In the genomic region with DNA sequence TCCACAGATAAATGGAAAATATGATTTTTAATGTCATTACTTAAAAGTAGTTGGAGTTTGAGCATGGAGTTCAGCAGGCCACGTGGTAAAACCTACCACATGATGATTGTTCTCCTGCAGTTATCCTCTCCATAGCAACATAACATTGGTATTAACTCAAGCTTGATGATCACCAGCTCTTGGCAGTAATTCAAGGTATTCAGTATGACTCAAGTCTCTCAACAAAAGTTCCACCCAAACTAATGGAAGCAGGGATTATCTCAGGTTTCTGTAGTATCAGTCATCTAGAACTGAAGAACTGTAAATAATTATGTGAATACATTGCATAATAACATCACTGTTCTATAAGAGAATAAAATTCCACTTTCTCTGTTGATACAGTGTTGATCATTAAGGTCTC, we compare ENCODE assay signal across 9 cellular contexts. TPM values are rescaled to one million over a fixed set of nuclear protein-coding genes. Genes with fewer than 3 reads are reported as not detected.
A peak's percentile ranks its signal among the peaks of the same experiment; 100 is the strongest.
DNase-seq lines count a peak whose midpoint lies in the region; ATAC-seq and TF ChIP-seq lines count a peak whose summit lies in the region.
"Had no signal": no experiment of that assay in that cellular context is flagged by ENCODE, and none has a peak within 500 bp of the region (broad histone marks: within the 10 kb centered on the region; RNA-seq: fewer than 3 reads in every experiment).

No MANE protein-coding gene starts in this region.

- TF ChIP-seq CTCF in RWPE1 (conservative IDR thresholded peaks at IDR 0.05; ENCODE audit: low read depth): no peak
- TF ChIP-seq CTCF in gastroesophageal sphincter (IDR thresholded peaks at IDR 0.05): no peak

- H3K36me3 ChIP-seq in gastroesophageal sphincter (no peaks in the 10 kb centered on the region), stomach smooth muscle (ENCODE audit: control insufficient read depth in 2 of 2, insufficient read depth in 2 of 2, low read length in 2 of 2) (no peaks in the 10 kb centered on the region)

- no peak for TF ChIP-seq POLR2A in gastroesophageal sphincter (IDR thresholded peaks at IDR 0.05)

- POLR2A ChIA-PET in RWPE1 (lab: Yijun Ruan, JAX; ENCODE audit: low non-redundant PET): no interaction called here
- POLR2A ChIA-PET in activated CD4-positive, alpha-beta memory T cell treated with anti-CD3 and anti-CD28 coated beads for 36 hours (lab: Charles Lee): no interaction called here

- H3K4me3 ChIP-seq in gastroesophageal sphincter: no peak overlapping the region
- no peak overlapping the region for H3K4me3 ChIP-seq in stomach smooth muscle (ENCODE audit: low read length in 2 of 2)

- H3K27me3 Mint-ChIP-seq in activated CD4-positive, alpha-beta memory T cell treated with anti-CD3 and anti-CD28 coated beads for 36 hours: no peaks in the 10 kb centered on the region

- no peak overlapping the region for H3K27ac Mint-ChIP-seq in activated CD4-positive, alpha-beta memory T cell treated with anti-CD3 and anti-CD28 coated beads for 36 hours

- H3K9me3 Mint-ChIP-seq in activated CD4-positive, alpha-beta memory T cell treated with anti-CD3 and anti-CD28 coated beads for 36 hours: no peaks in the 10 kb centered on the region

- H3K36me3 Mint-ChIP-seq in activated CD4-positive, alpha-beta memory T cell treated with anti-CD3 and anti-CD28 coated beads for 36 hours: no peaks in the 10 kb centered on the region

- H3K27ac ChIP-seq in RWPE1: no peak overlapping the region
- H3K27ac ChIP-seq in gastroesophageal sphincter: peak overlapping the region; percentile 13 to 60 (median 43)
- H3K27ac ChIP-seq in stomach smooth muscle (ENCODE audit: low read length): peak overlapping the region; percentile 6

- WGBS in gastroesophageal sphincter (ENCODE audit: low coverage in 1 of 2), 2 donors: 5 to 10% methylated on average over 1 of the region's 1 CpG

- intact Hi-C loops in activated CD4-positive, alpha-beta memory T cell treated with anti-CD3 and anti-CD28 coated beads for 36 hours (cut with micrococcal nuclease): no loop called here

- peak; percentile 81 for ATAC-seq in gastroesophageal sphincter
- ATAC-seq in GM21717 (IDR thresholded peaks at IDR 0.05; ENCODE audit: unreplicated experiment): no peak
- ATAC-seq in HG03159 (IDR thresholded peaks at IDR 0.05; ENCODE audit: unreplicated experiment): no peak

- no peak overlapping the region for H3K9ac ChIP-seq in stomach smooth muscle (ENCODE audit: low read length in 2 of 2)

- no peaks in the 10 kb centered on the region for H3K27me3 ChIP-seq in gastroesophageal sphincter
- no peaks in the 10 kb centered on the region for H3K27me3 ChIP-seq in stomach smooth muscle (ENCODE audit: control insufficient read depth in 1 of 2, insufficient read depth in 2 of 2, low read length in 2 of 2)

- no peak overlapping the region for H3K4me3 Mint-ChIP-seq in activated CD4-positive, alpha-beta memory T cell treated with anti-CD3 and anti-CD28 coated beads for 36 hours

- H3K4me1 Mint-ChIP-seq in activated CD4-positive, alpha-beta memory T cell treated with anti-CD3 and anti-CD28 coated beads for 36 hours (ENCODE audit: low read depth): no peaks in the 10 kb centered on the region

- CTCF ChIA-PET in RWPE1 (lab: Yijun Ruan, JAX): no interaction called here
- CTCF ChIA-PET in activated CD4-positive, alpha-beta memory T cell treated with anti-CD3 and anti-CD28 coated beads for 36 hours (lab: Charles Lee): no interaction called here

- no peak for TF ChIP-seq EP300 in gastroesophageal sphincter (IDR thresholded peaks at IDR 0.05)

- H3K4me1 ChIP-seq in gastroesophageal sphincter (peaks cover 0 to 19% (median 0%) of the 10 kb centered on the region in 3 donors), stomach smooth muscle (ENCODE audit: control insufficient read depth, insufficient read depth, low read length) (no peaks in the 10 kb centered on the region)

- peak; percentile 5 to 51 for DNase-seq in NCI-H2081 (lab: John Stamatoyannopoulos, UW)
- no peak for DNase-seq in NCI-H2081 treated with DMSO at 0.1 percent for 48 hours (lab: John Stamatoyannopoulos, UW)
- DNase-seq in RWPE1 (ENCODE audit: low spot score): peak; percentile 93
- DNase-seq in activated CD4-positive, alpha-beta memory T cell treated with anti-CD3 and anti-CD28 coated beads for 36 hours: no peak
- DNase-seq: activated effector memory CD4-positive, alpha-beta T cell treated with Interleukin-2 at 50 U/mL for 16 hours had no signal

- H3K9me3 ChIP-seq in gastroesophageal sphincter (no peaks in the 10 kb centered on the region), stomach smooth muscle (ENCODE audit: control insufficient read depth in 2 of 2, low read length in 2 of 2) (no peaks in the 10 kb centered on the region)

RNA-seq across cellular contexts. Expression of a gene that starts 22.9 kb away (rescaled TPM):
- not detected for total RNA-seq in gastroesophageal sphincter
- not detected for total RNA-seq in activated CD4-positive, alpha-beta memory T cell treated with anti-CD3 and anti-CD28 coated beads for 36 hours

Comparison
In these comparisons a context has a peak if more than half of its experiments do, and no peak if none do; other contexts are left out.
1. DNase-seq: peak in NCI-H2081 (2 of 2) and RWPE1 (single experiment); none in NCI-H2081 treated with DMSO at 0.1 percent for 48 hours (single experiment) and activated CD4-positive, alpha-beta memory T cell treated with anti-CD3 and anti-CD28 coated beads for 36 hours (single experiment).